Comparison of ENCODE assay signal across 20 cellular contexts in the genomic region with DNA sequence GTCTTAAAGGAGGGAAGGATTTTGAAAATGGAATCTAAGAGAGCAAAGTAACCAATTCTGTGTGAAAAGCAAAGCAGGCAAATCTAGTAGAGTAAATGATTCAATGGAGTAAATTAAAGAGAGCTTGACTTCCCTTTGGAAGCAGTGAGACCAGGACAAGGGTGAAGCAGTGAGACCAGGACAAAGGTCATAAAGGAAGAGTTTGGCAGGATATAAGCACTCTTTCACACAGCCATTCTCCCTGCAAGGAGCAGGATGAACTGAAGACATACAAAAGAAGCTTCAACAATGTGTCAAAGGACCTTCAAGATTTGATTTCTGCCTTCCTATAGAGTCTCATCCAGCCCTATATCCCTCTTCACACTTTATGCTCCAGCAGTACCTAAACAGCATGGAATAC.
"Had no signal": no experiment of that assay in that cellular context is flagged by ENCODE, and none has a peak within 500 bp of the region (broad histone marks: within the 10 kb centered on the region; RNA-seq: fewer than 3 reads in every experiment).

No MANE protein-coding gene starts in this region.

- H3K4me1 ChIP-seq: left lung, thyroid gland had no signal

- H3K4me3 ChIP-seq: left lung, pancreas, psoas muscle, right atrium auricular region, thyroid gland had no signal

- H3K36me3 Mint-ChIP-seq: activated CD4-positive, alpha-beta memory T cell treated with anti-CD3 and anti-CD28 coated beads for 36 hours; natural killer cell had no signal

- H3K27me3 ChIP-seq: left lung, neutrophil, pancreas, right atrium auricular region, thyroid gland had no signal

- H3K4me1 Mint-ChIP-seq: natural killer cell had no signal

- H3K9me3 Mint-ChIP-seq: activated CD4-positive, alpha-beta memory T cell treated with anti-CD3 and anti-CD28 coated beads for 36 hours; activated naive CD4-positive, alpha-beta T cell treated with anti-CD3 and anti-CD28 coated beads for 36 hours; activated naive CD8-positive, alpha-beta T cell treated with anti-CD3 and anti-CD28 coated beads, Interleukin-2, amount 10 ng/mL, durations not matched to agents 7 days and 5 days; activated T-cell treated with anti-CD3 and anti-CD28 coated beads, Interleukin-2, amount 50 U/mL, for 72 hours; natural killer cell; T-helper 1 cell treated with Interleukin-12 subunit alpha and Interleukin-12 subunit beta and Interleukin-4 antibody, amounts not matched to agents 30 μg/mL and 1 μg/mL, for 36 hours had no signal

- H3K9me3 ChIP-seq: left lung, neutrophil, pancreas, psoas muscle, right atrium auricular region, thyroid gland had no signal

- ATAC-seq: activated T-cell treated with anti-CD3 and anti-CD28 coated beads, Interleukin-2, amount 50 U/mL, for 72 hours; left lung; natural killer cell; psoas muscle; stimulated activated naive CD8-positive, alpha-beta T cell treated with anti-CD3 and anti-CD28 coated beads, Interleukin-15, Interleukin-2, amounts not matched to agents 100 U/mL and 50 U/mL, for 24 hours had no signal

- H3K36me3 ChIP-seq: left lung, neutrophil, pancreas, right atrium auricular region, thyroid gland had no signal

- H3K4me3 Mint-ChIP-seq: activated CD4-positive, alpha-beta memory T cell treated with anti-CD3 and anti-CD28 coated beads for 36 hours; activated naive CD4-positive, alpha-beta T cell treated with anti-CD3 and anti-CD28 coated beads for 36 hours; activated naive CD8-positive, alpha-beta T cell treated with anti-CD3 and anti-CD28 coated beads, Interleukin-2, amount 10 ng/mL, durations not matched to agents 7 days and 5 days; activated T-cell treated with anti-CD3 and anti-CD28 coated beads, Interleukin-2, amount 50 U/mL, for 72 hours; natural killer cell; T-helper 1 cell treated with Interleukin-12 subunit alpha and Interleukin-12 subunit beta and Interleukin-4 antibody, amounts not matched to agents 30 μg/mL and 1 μg/mL, for 36 hours had no signal

- H3K27ac ChIP-seq: left lung, neutrophil, pancreas, psoas muscle, right atrium auricular region, thyroid gland had no signal

- H3K27ac Mint-ChIP-seq: activated CD4-positive, alpha-beta memory T cell treated with anti-CD3 and anti-CD28 coated beads for 36 hours; activated naive CD4-positive, alpha-beta T cell treated with anti-CD3 and anti-CD28 coated beads for 36 hours; activated naive CD8-positive, alpha-beta T cell treated with anti-CD3 and anti-CD28 coated beads, Interleukin-2, amount 10 ng/mL, durations not matched to agents 7 days and 5 days; activated T-cell treated with anti-CD3 and anti-CD28 coated beads, Interleukin-2, amount 50 U/mL, for 72 hours; natural killer cell; T-helper 1 cell treated with Interleukin-12 subunit alpha and Interleukin-12 subunit beta and Interleukin-4 antibody, amounts not matched to agents 30 μg/mL and 1 μg/mL, for 36 hours had no signal

- DNase-seq: activated CD4-positive, alpha-beta memory T cell treated with anti-CD3 and anti-CD28 coated beads for 36 hours; activated CD4-positive, alpha-beta T cell treated with anti-CD3 and anti-CD28 coated beads for 48 hours; activated CD4-positive, CD25-positive, alpha-beta regulatory T cell; activated effector memory CD4-positive, alpha-beta T cell treated with Interleukin-2 at 50 U/mL for 16 hours; activated naive CD4-positive, alpha-beta T cell treated with anti-CD3 and anti-CD28 coated beads for 36 hours; activated naive CD8-positive, alpha-beta T cell treated with anti-CD3 and anti-CD28 coated beads, Interleukin-2, amount 10 ng/mL, durations not matched to agents 7 days and 5 days; activated T-cell treated with anti-CD3 and anti-CD28 coated beads, Interleukin-2, amount 50 U/mL, for 72 hours; amygdala; cerebellar nuclear complex; left lung; natural killer cell; pancreas; psoas muscle; stimulated activated CD4-positive, alpha-beta T cell treated with anti-CD3 and anti-CD28 coated beads, Interleukin-12 subunit alpha, Interleukin-12 subunit beta, amount 100 ng/mL, for 4 hours; stimulated activated CD4-positive, alpha-beta T cell treated with anti-CD3 and anti-CD28 coated beads, Interleukin-4, amount 100 ng/mL, for 4 hours; stimulated activated naive CD8-positive, alpha-beta T cell treated with anti-CD3 and anti-CD28 coated beads, Interleukin-15, Interleukin-2, amounts not matched to agents 100 U/mL and 50 U/mL, for 24 hours; thyroid gland had no signal
